ENCODE assay signal across 11 cellular contexts in genomic region chr7:78607099-78607498, GRCh38.
DNase-seq lines count a peak whose midpoint lies in the region; TF ChIP-seq lines count a peak whose summit lies in the region.
"Had no signal": no experiment of that assay in that cellular context is flagged by ENCODE, and none has a peak within 500 bp of the region (broad histone marks: within the 10 kb centered on the region; RNA-seq: fewer than 3 reads in every experiment).

No MANE protein-coding gene starts in this region.

- no peak overlapping the region for H3K27ac Mint-ChIP-seq in chondrocyte (ENCODE audit: unreplicated experiment)
- no peak overlapping the region for H3K27ac Mint-ChIP-seq in nephron progenitor cell

- H3K36me3 Mint-ChIP-seq in chondrocyte (ENCODE audit: low read depth) (no peaks in the 10 kb centered on the region), nephron progenitor cell (ENCODE audit: low read depth) (no peaks in the 10 kb centered on the region)

- H3K4me1 Mint-ChIP-seq in chondrocyte (ENCODE audit: low read depth): no peaks in the 10 kb centered on the region
- no peaks in the 10 kb centered on the region for H3K4me1 Mint-ChIP-seq in nephron progenitor cell

- no peak for DNase-seq in GM10248 (ENCODE audit: extremely low spot score)
- peak; percentile 30 for DNase-seq in LHCN-M2 (ENCODE audit: low read depth)
- no peak for DNase-seq in chondrocyte (ENCODE audit: low spot score)
- peak; percentile 1 for DNase-seq in nephron progenitor cell
- no peak for DNase-seq in UCSD-AML1 (lab: John Stamatoyannopoulos, UW; ENCODE audit: unreplicated experiment)
- no peak for DNase-seq in cortex of kidney (lab: John Stamatoyannopoulos, UW)
- DNase-seq in HuH-7.5 (ENCODE audit: low spot score): no peak
- no peak for DNase-seq in SHP77 (lab: John Stamatoyannopoulos, UW)
- DNase-seq: activated T-cell treated with anti-CD3 and anti-CD28 coated beads, Interleukin-2, amount 50 U/mL, for 1 hour; islet precursor cell; NCI-H2171 treated with DMSO at 0.1 percent for 48 hours had no signal

- CTCF ChIA-PET in GM10248 (lab: Yijun Ruan, JAX): no interaction called here

- H3K9me3 Mint-ChIP-seq in chondrocyte (ENCODE audit: low read depth): peaks cover 5% of the 10 kb centered on the region
- H3K9me3 Mint-ChIP-seq in nephron progenitor cell: no peaks in the 10 kb centered on the region

- H3K27me3 Mint-ChIP-seq in chondrocyte (ENCODE audit: low read depth) (no peaks in the 10 kb centered on the region), nephron progenitor cell (ENCODE audit: low read depth, poor library complexity) (peaks cover 5% of the 10 kb centered on the region)

- peak; percentile 4 for TF ChIP-seq CTCF in GM10248 (IDR thresholded peaks at IDR 0.05; ENCODE audit: control extremely low read depth, extremely low read depth, low read depth, missing control alignments)
- TF ChIP-seq CTCF in chondrocyte (IDR thresholded peaks at IDR 0.05): peak; percentile 38
- TF ChIP-seq CTCF in nephron progenitor cell (IDR thresholded peaks at IDR 0.05): peak; percentile 29

- H3K4me3 Mint-ChIP-seq in chondrocyte (ENCODE audit: unreplicated experiment): no peak overlapping the region
- no peak overlapping the region for H3K4me3 Mint-ChIP-seq in nephron progenitor cell

- POLR2A ChIA-PET in GM10248 (lab: Yijun Ruan, JAX): no interaction called here

Comparison
In these comparisons a context has a peak if more than half of its experiments do, and no peak if none do; other contexts are left out.
1. DNase-seq: peak in LHCN-M2 (single experiment) and nephron progenitor cell (single experiment); none in GM10248 (single experiment), chondrocyte (single experiment), UCSD-AML1 (single experiment), cortex of kidney (single experiment), HuH-7.5 (single experiment) and SHP77 (0 of 2).
2. Peak in every context shown above with its lines, with median percentiles within 50 percentile points of each other: CTCF ChIP-seq.